In the genomic region with DNA sequence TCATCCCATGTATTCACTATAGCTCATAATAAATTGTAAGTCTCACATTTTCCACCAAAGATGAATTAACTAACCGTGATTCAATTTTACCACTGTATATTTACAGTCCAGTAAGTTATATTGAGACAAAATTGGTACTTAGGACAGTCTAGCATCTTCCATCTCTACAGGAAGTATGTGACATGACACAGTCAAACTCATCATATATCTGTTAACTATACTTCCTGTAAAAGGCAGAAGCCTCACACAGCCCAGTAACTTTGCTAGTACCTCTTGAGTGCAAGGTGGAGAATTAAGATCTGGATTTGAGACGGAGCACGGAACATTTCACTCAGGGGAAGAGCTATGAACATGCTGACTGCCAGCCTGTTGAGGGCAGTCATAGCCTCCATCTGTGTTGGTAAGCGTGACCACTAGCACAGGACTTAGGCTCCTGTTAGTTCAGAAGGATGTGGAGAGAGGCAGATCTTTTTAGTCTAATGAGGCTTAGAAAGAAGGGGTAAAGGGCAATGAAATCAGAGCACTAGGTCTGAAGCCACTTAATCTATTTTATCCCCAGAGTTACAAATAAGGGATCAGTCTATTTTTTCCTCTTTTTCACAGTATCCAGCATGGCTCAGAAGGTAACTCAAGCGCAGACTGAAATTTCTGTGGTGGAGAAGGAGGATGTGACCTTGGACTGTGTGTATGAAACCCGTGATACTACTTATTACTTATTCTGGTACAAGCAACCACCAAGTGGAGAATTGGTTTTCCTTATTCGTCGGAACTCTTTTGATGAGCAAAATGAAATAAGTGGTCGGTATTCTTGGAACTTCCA, we compare ENCODE assay signal across 21 cellular contexts.
DNase-seq lines count a peak whose midpoint lies in the region; ATAC-seq and TF ChIP-seq lines count a peak whose summit lies in the region.
"Had no signal": no experiment of that assay in that cellular context is flagged by ENCODE, and none has a peak within 500 bp of the region (broad histone marks: within the 10 kb centered on the region; RNA-seq: fewer than 3 reads in every experiment).

No MANE protein-coding gene starts in this region.

- peaks cover 3% of the 10 kb centered on the region for H3K4me1 ChIP-seq in CD4-positive, CD25-positive, alpha-beta regulatory T cell (ENCODE audit: control insufficient read depth, insufficient read depth, low read length, poor library complexity, severe bottlenecking)
- peaks cover 3 to 12% of the 10 kb centered on the region in 2 donors for H3K4me1 ChIP-seq in naive thymus-derived CD4-positive, alpha-beta T cell (ENCODE audit: control insufficient read depth in 2 of 2, insufficient read depth in 2 of 2, low read length in 2 of 2)
- no peaks in the 10 kb centered on the region for H3K4me1 ChIP-seq in MM.1S (ENCODE audit: low read length)

- H3K4me1 Mint-ChIP-seq in CD4-positive, CD25-positive, alpha-beta regulatory T cell, result peaks cover 5 to 32% (median 10%) of the 10 kb centered on the region in 4 donors
- H3K4me1 Mint-ChIP-seq in activated CD4-positive, alpha-beta memory T cell treated with anti-CD3 and anti-CD28 coated beads, Interleukin-2, amount 10 ng/mL, durations not matched to agents 7 days and 5 days, result peaks cover 35% of the 10 kb centered on the region
- peaks cover 2 to 27% (median 24%) of the 10 kb centered on the region in 7 donors for H3K4me1 Mint-ChIP-seq in naive thymus-derived CD4-positive, alpha-beta T cell
- H3K4me1 Mint-ChIP-seq: activated B cell treated with CpG ODN at 0.5 μM for 24 hours had no signal

- TF ChIP-seq CTCF in MM.1S (IDR thresholded peaks at IDR 0.05; ENCODE audit: low read length), result no peak

- H3K9me3 ChIP-seq in CD4-positive, CD25-positive, alpha-beta regulatory T cell (ENCODE audit: control insufficient read depth in 2 of 2, low read length in 2 of 2), result no peaks in the 10 kb centered on the region
- no peaks in the 10 kb centered on the region for H3K9me3 ChIP-seq in naive thymus-derived CD4-positive, alpha-beta T cell (ENCODE audit: control insufficient read depth in 2 of 3, low read length in 3 of 3)
- H3K9me3 ChIP-seq in MM.1S (replicated peaks; ENCODE audit: insufficient read depth, low read length), result no peaks in the 10 kb centered on the region
- H3K9me3 ChIP-seq: stomach had no signal

- no peaks in the 10 kb centered on the region for H3K9me2 ChIP-seq in MM.1S (replicated peaks; ENCODE audit: insufficient read depth, low read length)

- H3K36me3 ChIP-seq in CD4-positive, CD25-positive, alpha-beta regulatory T cell (ENCODE audit: control insufficient read depth, insufficient read depth, low read length), result no peaks in the 10 kb centered on the region
- H3K36me3 ChIP-seq in naive thymus-derived CD4-positive, alpha-beta T cell (ENCODE audit: control insufficient read depth in 2 of 3, insufficient read depth in 3 of 3, low read length in 3 of 3), result no peaks in the 10 kb centered on the region
- no peaks in the 10 kb centered on the region for H3K36me3 ChIP-seq in MM.1S (replicated peaks; ENCODE audit: insufficient read depth, low read length)
- H3K36me3 ChIP-seq: stomach, tibial nerve had no signal

- peak overlapping the region; percentile 67 for H3K4me3 ChIP-seq in CD4-positive, CD25-positive, alpha-beta regulatory T cell (ENCODE audit: low read depth, low read length)
- H3K4me3 ChIP-seq in naive thymus-derived CD4-positive, alpha-beta T cell (ENCODE audit: low read length), result peak overlapping the region; percentile 36
- no peak overlapping the region for H3K4me3 ChIP-seq in MM.1S (ENCODE audit: low read length)
- H3K4me3 ChIP-seq: stomach, tibial nerve had no signal

- CTCF ChIA-PET in activated CD4-positive, alpha-beta memory T cell treated with anti-CD3 and anti-CD28 coated beads, Interleukin-2, amount 10 ng/mL, durations not matched to agents 7 days and 5 days (lab: Charles Lee), result interaction anchor here (1.4 kb wide), 1 partner anchor 562 kb away, joined by 3 read pairs; no protein-coding TSS in a partner anchor
- CTCF ChIA-PET in naive thymus-derived CD4-positive, alpha-beta T cell (lab: Charles Lee), result interaction anchor here (0.9 kb wide), 1 partner anchor 32 kb away, joined by 3 read pairs; no protein-coding TSS in a partner anchor

- H3K4me3 Mint-ChIP-seq in CD4-positive, CD25-positive, alpha-beta regulatory T cell, result peak overlapping the region; percentile 82 to 90 (median 86)
- H3K4me3 Mint-ChIP-seq in activated CD4-positive, alpha-beta memory T cell treated with anti-CD3 and anti-CD28 coated beads, Interleukin-2, amount 10 ng/mL, durations not matched to agents 7 days and 5 days, result peak overlapping the region; percentile 66
- peak overlapping the region; percentile 51 to 84 (median 75) for H3K4me3 Mint-ChIP-seq in naive thymus-derived CD4-positive, alpha-beta T cell
- H3K4me3 Mint-ChIP-seq: activated B cell treated with CpG ODN at 0.5 μM for 24 hours had no signal

- peak; percentile 39 to 56 for ATAC-seq in activated CD4-positive, CD25-positive, alpha-beta regulatory T cell treated with anti-CD3 and anti-CD28 coated beads, Interleukin-2, amount 50 U/mL, for 24 hours
- ATAC-seq in CD4-positive, CD25-positive, alpha-beta regulatory T cell (ENCODE audit: low read depth in 2 of 2), result peak; percentile 54 to 61
- ATAC-seq in naive thymus-derived CD4-positive, alpha-beta T cell, result peak; percentile 40
- ATAC-seq in GM18873 (IDR thresholded peaks at IDR 0.05; ENCODE audit: low FRiP score, unreplicated experiment), result no peak
- ATAC-seq: right cardiac atrium had no signal

- no peaks in the 10 kb centered on the region for H4K20me1 ChIP-seq in MM.1S (ENCODE audit: insufficient read depth, low read length)

- H2AFZ ChIP-seq in MM.1S (ENCODE audit: low read length), result no peak overlapping the region

- no peaks in the 10 kb centered on the region for H3K79me2 ChIP-seq in MM.1S (ENCODE audit: low read length)

- no peaks in the 10 kb centered on the region for H3K27me3 Mint-ChIP-seq in CD4-positive, CD25-positive, alpha-beta regulatory T cell
- no peaks in the 10 kb centered on the region for H3K27me3 Mint-ChIP-seq in activated CD4-positive, alpha-beta memory T cell treated with anti-CD3 and anti-CD28 coated beads, Interleukin-2, amount 10 ng/mL, durations not matched to agents 7 days and 5 days
- H3K27me3 Mint-ChIP-seq in naive thymus-derived CD4-positive, alpha-beta T cell, result no peaks in the 10 kb centered on the region

- peak overlapping the region; percentile 51 for H3K27ac ChIP-seq in CD4-positive, CD25-positive, alpha-beta regulatory T cell (ENCODE audit: insufficient read depth, low read length, poor library complexity, severe bottlenecking)
- peak overlapping the region; percentile 51 for H3K27ac ChIP-seq in naive thymus-derived CD4-positive, alpha-beta T cell (ENCODE audit: low read depth, low read length)
- no peak overlapping the region for H3K27ac ChIP-seq in MM.1S (ENCODE audit: low read length)
- H3K27ac ChIP-seq: 22Rv1, epithelial cell of prostate, stomach, tibial nerve had no signal

- no peak overlapping the region for H3K9ac ChIP-seq in MM.1S (ENCODE audit: low read length)

- intact Hi-C loops in naive thymus-derived CD4-positive, alpha-beta T cell (cut with micrococcal nuclease), result loop anchor here in 1 of 2 donors (10.0 kb wide), 1 partner anchor 77 kb away; no protein-coding TSS in a partner anchor

- H3K36me3 Mint-ChIP-seq in CD4-positive, CD25-positive, alpha-beta regulatory T cell, result no peaks in the 10 kb centered on the region
- peaks cover 3% of the 10 kb centered on the region for H3K36me3 Mint-ChIP-seq in activated CD4-positive, alpha-beta memory T cell treated with anti-CD3 and anti-CD28 coated beads, Interleukin-2, amount 10 ng/mL, durations not matched to agents 7 days and 5 days (ENCODE audit: low read depth)
- H3K36me3 Mint-ChIP-seq in naive thymus-derived CD4-positive, alpha-beta T cell, result peaks cover 0 to 13% (median 3%) of the 10 kb centered on the region in 5 donors

- no peaks in the 10 kb centered on the region for H3F3A ChIP-seq in MM.1S (ENCODE audit: insufficient read depth, low read length)

- no peak for DNase-seq in activated CD4-positive, CD25-positive, alpha-beta regulatory T cell (lab: John Stamatoyannopoulos, UW)
- DNase-seq in CD4-positive, CD25-positive, alpha-beta regulatory T cell, result peak in 1 of 3 donors; percentile 46
- no peak for DNase-seq in activated CD4-positive, alpha-beta memory T cell treated with anti-CD3 and anti-CD28 coated beads, Interleukin-2, amount 10 ng/mL, durations not matched to agents 7 days and 5 days
- peak in 2 of 9 donors; percentile 19 to 25 for DNase-seq in naive thymus-derived CD4-positive, alpha-beta T cell
- no peak for DNase-seq in NCI-H1694 treated with DMSO at 0.1 percent for 48 hours (lab: John Stamatoyannopoulos, UW)
- DNase-seq in MM.1S, result no peak
- DNase-seq: activated B cell treated with CpG ODN at 0.5 μM for 24 hours; activated CD8-positive, alpha-beta memory T cell treated with anti-CD3 and anti-CD28 coated beads, Interleukin-2, amount 50 U/mL, for 48 hours; cerebellar nuclear complex; glutamatergic neuron; midbrain; NCI-H1417; NCI-H446 treated with DMSO at 0.1 percent for 48 hours; right cardiac atrium; stimulated activated CD4-positive, alpha-beta T cell treated with anti-CD3 and anti-CD28 coated beads, Interleukin-12 subunit alpha, Interleukin-12 subunit beta, amount 100 ng/mL, for 4 hours; stomach had no signal

- peak overlapping the region; percentile 18 to 93 (median 85) for H3K27ac Mint-ChIP-seq in CD4-positive, CD25-positive, alpha-beta regulatory T cell
- peak overlapping the region; percentile 80 for H3K27ac Mint-ChIP-seq in activated CD4-positive, alpha-beta memory T cell treated with anti-CD3 and anti-CD28 coated beads, Interleukin-2, amount 10 ng/mL, durations not matched to agents 7 days and 5 days
- peak overlapping the region; percentile 62 to 93 (median 86) for H3K27ac Mint-ChIP-seq in naive thymus-derived CD4-positive, alpha-beta T cell
- H3K27ac Mint-ChIP-seq: activated B cell treated with CpG ODN at 0.5 μM for 24 hours had no signal

- no peak overlapping the region for H3K4me2 ChIP-seq in MM.1S (ENCODE audit: low read depth, low read length)

- POLR2A ChIA-PET in activated CD4-positive, alpha-beta memory T cell treated with anti-CD3 and anti-CD28 coated beads, Interleukin-2, amount 10 ng/mL, durations not matched to agents 7 days and 5 days (lab: Charles Lee), result interaction anchor here (1.5 kb wide), 1 partner anchor 530 kb away, joined by 3 read pairs; no protein-coding TSS in a partner anchor
- POLR2A ChIA-PET in naive thymus-derived CD4-positive, alpha-beta T cell (lab: Charles Lee), result interaction anchor here (0.6 to 1.1 kb wide), 3 partner anchors 503 to 542 kb away, joined by 4 to 5 read pairs (median 4); no protein-coding TSS in a partner anchor

- no peaks in the 10 kb centered on the region for H3K27me3 ChIP-seq in CD4-positive, CD25-positive, alpha-beta regulatory T cell (ENCODE audit: control insufficient read depth, insufficient read depth, low read length)
- no peaks in the 10 kb centered on the region for H3K27me3 ChIP-seq in naive thymus-derived CD4-positive, alpha-beta T cell (ENCODE audit: control insufficient read depth in 2 of 2, insufficient read depth in 2 of 2, low read length in 2 of 2)
- no peaks in the 10 kb centered on the region for H3K27me3 ChIP-seq in MM.1S (replicated peaks; ENCODE audit: insufficient read depth, low read length)
- H3K27me3 ChIP-seq: stomach, tibial nerve had no signal

- peaks cover 0 to 4% (median 0%) of the 10 kb centered on the region in 7 donors for H3K9me3 Mint-ChIP-seq in CD4-positive, CD25-positive, alpha-beta regulatory T cell
- no peaks in the 10 kb centered on the region for H3K9me3 Mint-ChIP-seq in activated CD4-positive, alpha-beta memory T cell treated with anti-CD3 and anti-CD28 coated beads, Interleukin-2, amount 10 ng/mL, durations not matched to agents 7 days and 5 days
- peaks cover 0 to 1% (median 0%) of the 10 kb centered on the region in 11 donors for H3K9me3 Mint-ChIP-seq in naive thymus-derived CD4-positive, alpha-beta T cell
- H3K9me3 Mint-ChIP-seq: activated B cell treated with CpG ODN at 0.5 μM for 24 hours had no signal
